1 cellular context compared by ENCODE assay signal in genomic region chr2:61017003-61017555, GRCh38.
TF ChIP-seq lines count a peak whose summit lies in the region.

No MANE protein-coding gene starts in this region.

TF ChIP-seq in HepG2, 621 proteins besides CTCF, POLR2A, EP300 and RAD21 (continued from another document and continues in another):
- TF ChIP-seq ETV6 (CRISPR knock-in tag; conservative IDR thresholded peaks at IDR 0.05): no peak
- TF ChIP-seq ZSCAN29 (CRISPR knock-in tag; conservative IDR thresholded peaks at IDR 0.05): no peak
- TF ChIP-seq ZNF629 (CRISPR knock-in tag; conservative IDR thresholded peaks at IDR 0.05): peak; percentile 46; the same call in 1 of the 2 replicates
- TF ChIP-seq ZNF605 (CRISPR knock-in tag; IDR thresholded peaks at IDR 0.05): no peak; the same call in 1 of the 2 replicates
- TF ChIP-seq PATZ1 (CRISPR knock-in tag; IDR thresholded peaks at IDR 0.05): peak; percentile 49
- no peak for TF ChIP-seq ZNF407 (CRISPR knock-in tag; IDR thresholded peaks at IDR 0.05; ENCODE audit: not compliant biosample characterization)
- peak; percentile 86 for TF ChIP-seq ZNF510 (CRISPR knock-in tag; IDR thresholded peaks at IDR 0.05; ENCODE audit: low read depth)
- TF ChIP-seq FOSL1 (CRISPR knock-in tag; IDR thresholded peaks at IDR 0.05; ENCODE audit: borderline replicate concordance): no peak
- no peak for TF ChIP-seq ZSCAN9 (CRISPR knock-in tag; IDR thresholded peaks at IDR 0.05; ENCODE audit: borderline replicate concordance)
- TF ChIP-seq DMTF1 (CRISPR knock-in tag; IDR thresholded peaks at IDR 0.05): 0 out of 2 replicates have a peak, but pooled peaks have one; percentile 47
- TF ChIP-seq SRY (CRISPR knock-in tag; IDR thresholded peaks at IDR 0.05): no peak
- no peak for TF ChIP-seq MIER2 (CRISPR knock-in tag; IDR thresholded peaks at IDR 0.05)
- 0 out of 4 replicates have a peak, but pooled peaks of 1 of the 2 experiments have one; percentile 49 for TF ChIP-seq ATF4 (CRISPR knock-in tag; IDR thresholded peaks at IDR 0.05)
- TF ChIP-seq ATF2 (CRISPR knock-in tag; IDR thresholded peaks at IDR 0.05): peak; percentile 71; the same call in 1 of the 2 replicates
- no peak for TF ChIP-seq ZNF251 (CRISPR knock-in tag; IDR thresholded peaks at IDR 0.05)
- TF ChIP-seq ZNF230 (CRISPR knock-in tag; IDR thresholded peaks at IDR 0.05): peak; percentile 92
- peak; percentile 70 for TF ChIP-seq FOXC1 (CRISPR knock-in tag; IDR thresholded peaks at IDR 0.05; ENCODE audit: borderline replicate concordance)
- TF ChIP-seq NFE2L2 (IDR thresholded peaks at IDR 0.05; ENCODE audit: low read length): no peak
- no peak for TF ChIP-seq THAP7 (CRISPR knock-in tag; IDR thresholded peaks at IDR 0.05)
- no peak for TF ChIP-seq SYNCRIP (IDR thresholded peaks at IDR 0.05; ENCODE audit: insufficient read depth, low read depth, low read length)
- no peak for TF ChIP-seq EEA1 (CRISPR knock-in tag; IDR thresholded peaks at IDR 0.05; ENCODE audit: borderline replicate concordance)
- peak; percentile 83 for TF ChIP-seq SALL2 (CRISPR knock-in tag; IDR thresholded peaks at IDR 0.05)
- no peak for TF ChIP-seq ZSCAN31 (CRISPR knock-in tag; IDR thresholded peaks at IDR 0.05; ENCODE audit: low read depth)
- no peak; the same call in 1 of the 2 replicates for TF ChIP-seq ZNF564 (CRISPR knock-in tag; IDR thresholded peaks at IDR 0.05)
- no peak for TF ChIP-seq PAF1 (CRISPR knock-in tag; IDR thresholded peaks at IDR 0.05)
- TF ChIP-seq DPF2 (CRISPR knock-in tag; IDR thresholded peaks at IDR 0.05; ENCODE audit: borderline replicate concordance, low read depth): 0 out of 2 replicates have a peak, but pooled peaks have one; percentile 48
- TF ChIP-seq ZNF574 (CRISPR knock-in tag; IDR thresholded peaks at IDR 0.05): peak; percentile 79
- no peak for TF ChIP-seq KDM4B (CRISPR knock-in tag; IDR thresholded peaks at IDR 0.05)
- no peak for TF ChIP-seq LBX2 (CRISPR knock-in tag; IDR thresholded peaks at IDR 0.05; ENCODE audit: borderline replicate concordance)
- TF ChIP-seq CSRNP2 (CRISPR knock-in tag; conservative IDR thresholded peaks at IDR 0.05; ENCODE audit: low read depth): no peak
- no peak for TF ChIP-seq CCDC6 (CRISPR knock-in tag; IDR thresholded peaks at IDR 0.05)
- TF ChIP-seq ZNF180 (CRISPR knock-in tag; IDR thresholded peaks at IDR 0.05; ENCODE audit: borderline replicate concordance, low read depth): no peak
- TF ChIP-seq ZNF484 (CRISPR knock-in tag; IDR thresholded peaks at IDR 0.05; ENCODE audit: borderline replicate concordance, low read depth): no peak
